Comparison of ENCODE assay signal across 8 cellular contexts in genomic region chr5:177552839-177553455, GRCh38. TPM values are rescaled to one million over a fixed set of nuclear protein-coding genes. Genes with fewer than 3 reads are reported as not detected.
DNase-seq lines count a peak whose midpoint lies in the region; ATAC-seq and TF ChIP-seq lines count a peak whose summit lies in the region.

No MANE protein-coding gene starts in this region.

- H3K9me3 Mint-ChIP-seq in stimulated activated naive CD8-positive, alpha-beta T cell treated with anti-CD3 and anti-CD28 coated beads, Interleukin-15, Interleukin-2, amounts not matched to agents 100 ng/mL and 50 ng/mL, for 24 hours = no peaks in the 10 kb centered on the region
- no peaks in the 10 kb centered on the region for H3K9me3 Mint-ChIP-seq in memory B cell

- peak overlapping the region; percentile 7 for H3K27ac Mint-ChIP-seq in stimulated activated naive CD8-positive, alpha-beta T cell treated with anti-CD3 and anti-CD28 coated beads, Interleukin-15, Interleukin-2, amounts not matched to agents 100 ng/mL and 50 ng/mL, for 24 hours
- peak overlapping the region; percentile 70 for H3K27ac Mint-ChIP-seq in memory B cell

- peaks cover 29% of the 10 kb centered on the region for H3K4me1 Mint-ChIP-seq in stimulated activated naive CD8-positive, alpha-beta T cell treated with anti-CD3 and anti-CD28 coated beads, Interleukin-15, Interleukin-2, amounts not matched to agents 100 ng/mL and 50 ng/mL, for 24 hours (ENCODE audit: low read depth)
- H3K4me1 Mint-ChIP-seq in memory B cell = peaks cover 26% of the 10 kb centered on the region

- ATAC-seq in stimulated activated naive CD8-positive, alpha-beta T cell treated with anti-CD3 and anti-CD28 coated beads, Interleukin-15, Interleukin-2, amounts not matched to agents 100 U/mL and 50 U/mL, for 24 hours = no peak
- no peak for ATAC-seq in memory B cell (ENCODE audit: low read depth)
- peak; percentile 23 for ATAC-seq in aorta (ENCODE audit: low FRiP score)
- no peak for ATAC-seq in HG03442 (IDR thresholded peaks at IDR 0.05; ENCODE audit: unreplicated experiment)

- H3K4me3 Mint-ChIP-seq in stimulated activated naive CD8-positive, alpha-beta T cell treated with anti-CD3 and anti-CD28 coated beads, Interleukin-15, Interleukin-2, amounts not matched to agents 100 ng/mL and 50 ng/mL, for 24 hours = peak overlapping the region; percentile 77
- peak overlapping the region; percentile 31 for H3K4me3 Mint-ChIP-seq in memory B cell

- H3K4me3 ChIP-seq in breast epithelium (peak overlapping the region; percentile 90 to 93 (median 90)), aorta (ENCODE audit: low read length in 2 of 2) (peak overlapping the region; percentile 67)

- TF ChIP-seq POLR2A in breast epithelium (IDR thresholded peaks at IDR 0.05) = no peak

- no peak for DNase-seq in stimulated activated naive CD8-positive, alpha-beta T cell treated with anti-CD3 and anti-CD28 coated beads, Interleukin-15, Interleukin-2, amounts not matched to agents 100 U/mL and 50 U/mL, for 24 hours
- DNase-seq in breast epithelium (ENCODE audit: low spot score in 2 of 2) (no peak), memory B cell (ENCODE audit: low spot score in 2 of 2) (no peak), aorta (no peak), NCI-H2171 (lab: John Stamatoyannopoulos, UW) (no peak)
- no peak for DNase-seq in activated CD4-positive, alpha-beta T cell treated with anti-CD3 and anti-CD28 coated beads for 48 hours

- no peak for TF ChIP-seq CTCF in breast epithelium (IDR thresholded peaks at IDR 0.05)

- H3K27me3 ChIP-seq in breast epithelium (no peaks in the 10 kb centered on the region), aorta (ENCODE audit: control insufficient read depth in 1 of 2, insufficient read depth in 2 of 2, low read length in 1 of 2) (no peaks in the 10 kb centered on the region)

- intact Hi-C loops in breast epithelium (cut with DNase I; ENCODE audit: low total_unique reads) (loop anchor here (5.0 kb wide), 1 partner anchor 979 kb away; no protein-coding TSS in a partner anchor), aorta (cut with DNase I) (loop anchor here in 1 of 2 donors (5.0 kb wide), 1 partner anchor 39 kb away; the partner anchor contains the start of gene TMED9)

- 25 to 29% methylated on average over 16 of the region's 16 CpGs for WGBS in aorta, 2 donors

- H3K36me3 ChIP-seq in breast epithelium (no peaks in the 10 kb centered on the region), aorta (ENCODE audit: control insufficient read depth in 1 of 2, insufficient read depth in 2 of 2, low read length in 1 of 2) (no peaks in the 10 kb centered on the region)

- no peaks in the 10 kb centered on the region for H3K27me3 Mint-ChIP-seq in stimulated activated naive CD8-positive, alpha-beta T cell treated with anti-CD3 and anti-CD28 coated beads, Interleukin-15, Interleukin-2, amounts not matched to agents 100 ng/mL and 50 ng/mL, for 24 hours
- H3K27me3 Mint-ChIP-seq in memory B cell = no peaks in the 10 kb centered on the region

- H3K4me1 ChIP-seq in breast epithelium (no peaks in the 10 kb centered on the region), aorta (ENCODE audit: control insufficient read depth in 1 of 2, insufficient read depth in 2 of 2, low read length in 2 of 2) (no peaks in the 10 kb centered on the region)

- H3K9me3 ChIP-seq in breast epithelium = no peaks in the 10 kb centered on the region
- H3K9me3 ChIP-seq in aorta (ENCODE audit: control insufficient read depth, low read length) = no peaks in the 10 kb centered on the region

- H3K36me3 Mint-ChIP-seq in stimulated activated naive CD8-positive, alpha-beta T cell treated with anti-CD3 and anti-CD28 coated beads, Interleukin-15, Interleukin-2, amounts not matched to agents 100 ng/mL and 50 ng/mL, for 24 hours (ENCODE audit: low read depth) = peaks cover 13% of the 10 kb centered on the region
- H3K36me3 Mint-ChIP-seq in memory B cell = peaks cover 3% of the 10 kb centered on the region

- H3K27ac ChIP-seq in breast epithelium (peak overlapping the region; percentile 81 to 95), aorta (ENCODE audit: low read depth in 1 of 2, low read length in 2 of 2) (no peak overlapping the region)

RNA-seq across cellular contexts. Expression of gene FAM193B, which starts 1.4 kb away (rescaled TPM):
- total RNA-seq in breast epithelium (10 to 100 TPM; 35.4 to 81.5 (median 77.0) TPM), aorta (100 to 1,000 TPM in 1 of 2 donors, 10 to 100 TPM in 1; 67.5 to 113 TPM)
- polyA plus RNA-seq in aorta = 100 to 1,000 TPM in 1 of 2 donors, 10 to 100 TPM in 1; 49.5 to 533 TPM

RNA-seq across cellular contexts. Expression of gene DDX41, which starts 36.2 kb away (rescaled TPM):
- total RNA-seq in breast epithelium = 100 to 1,000 TPM in 2 of 3 donors, 10 to 100 TPM in 1; 76.0 to 110 (median 103) TPM
- 10 to 100 TPM; 45.0 to 54.9 TPM for total RNA-seq in aorta
- 10 to 100 TPM; 46.5 to 95.4 TPM for polyA plus RNA-seq in aorta

RNA-seq across cellular contexts. Expression of gene TMED9, which starts 39.1 kb away (rescaled TPM):
- total RNA-seq in breast epithelium (100 to 1,000 TPM in 1 of 3 donors, 10 to 100 TPM in 2; 75.4 to 109 (median 95.1) TPM), aorta (100 to 1,000 TPM; 119 to 137 TPM)
- 100 to 1,000 TPM; 110 to 124 TPM for polyA plus RNA-seq in aorta

RNA-seq across cellular contexts. Expression of gene DOK3, which starts 43.3 kb away (rescaled TPM):
- 1 to 10 TPM; 1.6 to 7.2 (median 6.6) TPM for total RNA-seq in breast epithelium
- 10 to 100 TPM; 15.0 to 21.6 TPM for total RNA-seq in aorta
- polyA plus RNA-seq in aorta = 1 to 10 TPM; 2.7 to 4.4 TPM

RNA-seq across cellular contexts. Expression of gene B4GALT7, which starts 47.0 kb away (rescaled TPM):
- total RNA-seq in breast epithelium (10 to 100 TPM; 21.4 to 27.5 (median 22.6) TPM), aorta (10 to 100 TPM; 18.9 to 22.6 TPM)
- polyA plus RNA-seq in aorta = 10 to 100 TPM; 19.0 to 36.8 TPM

Comparison
In these comparisons a context has a peak if more than half of its experiments do, and no peak if none do; other contexts are left out.
1. H3K27ac ChIP-seq: peak in breast epithelium (2 of 2); none in aorta (0 of 2).